In genomic region chr10:314381-314780, GRCh38 we compare ENCODE assay signal across 2 cellular contexts.
TF ChIP-seq lines count a peak whose summit lies in the region.

No MANE protein-coding gene starts in this region.

TF ChIP-seq in IMR-90, 13 proteins besides CTCF, POLR2A, EP300 and RAD21:
- TF ChIP-seq CEBPB (IDR thresholded peaks at IDR 0.05; ENCODE audit: low read depth, low read length) = no peak
- no peak for TF ChIP-seq MAFK (IDR thresholded peaks at IDR 0.05; ENCODE audit: low read depth, low read length)
- no peak for TF ChIP-seq CHD1 (IDR thresholded peaks at IDR 0.05; ENCODE audit: low read depth, low read length)
- TF ChIP-seq RFX5 (IDR thresholded peaks at IDR 0.05; ENCODE audit: low read depth, low read length) = no peak
- TF ChIP-seq BHLHE40 (IDR thresholded peaks at IDR 0.05; ENCODE audit: low read depth, low read length) = no peak
- TF ChIP-seq FOS (IDR thresholded peaks at IDR 0.05; ENCODE audit: low read depth, low read length) = no peak
- TF ChIP-seq SMC3 (IDR thresholded peaks at IDR 0.05; ENCODE audit: low read depth, low read length) = no peak
- TF ChIP-seq NFE2L2 (IDR thresholded peaks at IDR 0.05; ENCODE audit: low read depth, low read length) = no peak
- no peak for TF ChIP-seq MXI1 (IDR thresholded peaks at IDR 0.05; ENCODE audit: borderline replicate concordance, low read depth, low read length)
- no peak for TF ChIP-seq USF2 (IDR thresholded peaks at IDR 0.05; ENCODE audit: low read depth, low read length)
- TF ChIP-seq RCOR1 (IDR thresholded peaks at IDR 0.05; ENCODE audit: insufficient replicate concordance, low read length) = no peak
- no peak for TF ChIP-seq MAZ (IDR thresholded peaks at IDR 0.05; ENCODE audit: borderline replicate concordance, low read depth, low read length)
- no peak for TF ChIP-seq ELK1 (IDR thresholded peaks at IDR 0.05; ENCODE audit: borderline replicate concordance, low read depth, low read length)

TF ChIP-seq in GM12891, 5 proteins besides CTCF, POLR2A, EP300 and RAD21:
- TF ChIP-seq POLR2AphosphoS5 (IDR thresholded peaks at IDR 0.05; ENCODE audit: low read depth, low read length) = no peak
- TF ChIP-seq TAF1 (IDR thresholded peaks at IDR 0.05; ENCODE audit: low read depth, low read length) = no peak
